In the genomic region with DNA sequence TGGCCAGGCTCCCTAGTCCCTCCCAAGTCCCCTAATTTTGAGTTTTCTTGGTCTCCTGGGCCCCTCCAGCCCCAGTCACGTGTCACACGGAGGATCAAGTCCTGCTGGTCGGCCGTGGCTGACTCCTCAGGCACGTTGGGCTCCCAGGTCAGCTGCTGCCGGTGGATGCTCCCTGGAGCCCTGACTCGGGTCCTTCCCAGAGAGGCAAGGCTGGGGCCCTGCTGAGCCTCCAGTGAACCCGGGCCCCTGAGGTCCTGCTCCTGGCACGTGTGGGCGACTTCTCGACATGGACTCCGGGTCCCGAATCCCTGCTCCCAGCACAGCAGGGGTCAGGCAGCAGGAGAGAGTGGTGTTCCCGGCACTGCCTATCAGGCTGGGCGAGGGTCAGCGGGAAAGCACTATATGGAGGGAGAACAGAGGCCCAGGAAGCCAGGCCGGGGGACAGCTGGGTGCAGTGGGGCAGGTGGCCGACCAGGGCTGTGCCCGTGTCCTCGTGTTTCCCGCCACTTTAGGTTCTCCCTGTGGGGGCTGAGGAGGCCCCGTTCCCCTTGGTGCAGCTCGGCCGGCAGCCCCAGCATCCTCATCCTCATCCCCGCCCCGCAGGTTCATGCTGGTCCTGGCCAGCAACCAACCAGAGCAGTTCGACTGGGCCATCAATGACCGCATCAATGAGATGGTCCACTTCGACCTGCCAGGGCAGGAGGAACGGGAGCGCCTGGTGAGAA, we compare ENCODE assay signal across 1 cellular context.
TF ChIP-seq lines count a peak whose summit lies in the region.

No MANE protein-coding gene starts in this region.

TF ChIP-seq in K562, 482 proteins besides CTCF, POLR2A, EP300 and RAD21:
- TF ChIP-seq MCM3 (IDR thresholded peaks at IDR 0.05), result no peak
- TF ChIP-seq NFIX (CRISPR knock-in tag; IDR thresholded peaks at IDR 0.05; ENCODE audit: low read depth), result no peak
- no peak for TF ChIP-seq MTA1 (IDR thresholded peaks at IDR 0.05; ENCODE audit: borderline replicate concordance)
- TF ChIP-seq FUS (optimal IDR thresholded peaks at IDR 0.05; ENCODE audit: low read depth, low read length), result no peak
- TF ChIP-seq POLR2G (IDR thresholded peaks at IDR 0.05; ENCODE audit: low read depth, low read length), result peak; percentile 41; the same call in 1 of the 2 replicates
- no peak for TF ChIP-seq ZNF124 (CRISPR knock-in tag; IDR thresholded peaks at IDR 0.05)
- no peak for TF ChIP-seq HNRNPUL1 (IDR thresholded peaks at IDR 0.05; ENCODE audit: low read length)
- TF ChIP-seq RBFOX2 (IDR thresholded peaks at IDR 0.05; ENCODE audit: low read depth, low read length), result peak; percentile 46; the same call in 1 of the 2 replicates
- TF ChIP-seq FOXP1 (CRISPR knock-in tag; IDR thresholded peaks at IDR 0.05), result no peak
- no peak for TF ChIP-seq GABPB1 (CRISPR knock-in tag; IDR thresholded peaks at IDR 0.05)
- TF ChIP-seq, protein P1, sequence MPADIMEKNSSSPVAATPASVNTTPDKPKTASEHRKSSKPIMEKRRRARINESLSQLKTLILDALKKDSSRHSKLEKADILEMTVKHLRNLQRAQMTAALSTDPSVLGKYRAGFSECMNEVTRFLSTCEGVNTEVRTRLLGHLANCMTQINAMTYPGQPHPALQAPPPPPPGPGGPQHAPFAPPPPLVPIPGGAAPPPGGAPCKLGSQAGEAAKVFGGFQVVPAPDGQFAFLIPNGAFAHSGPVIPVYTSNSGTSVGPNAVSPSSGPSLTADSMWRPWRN (IDR thresholded peaks at IDR 0.05; ENCODE audit: low read depth), result no peak
- TF ChIP-seq, protein P2, sequence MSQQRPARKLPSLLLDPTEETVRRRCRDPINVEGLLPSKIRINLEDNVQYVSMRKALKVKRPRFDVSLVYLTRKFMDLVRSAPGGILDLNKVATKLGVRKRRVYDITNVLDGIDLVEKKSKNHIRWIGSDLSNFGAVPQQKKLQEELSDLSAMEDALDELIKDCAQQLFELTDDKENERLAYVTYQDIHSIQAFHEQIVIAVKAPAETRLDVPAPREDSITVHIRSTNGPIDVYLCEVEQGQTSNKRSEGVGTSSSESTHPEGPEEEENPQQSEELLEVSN (IDR thresholded peaks at IDR 0.05; ENCODE audit: borderline replicate concordance in 1 of 2, extremely low read depth in 1 of 2, insufficient read depth in 1 of 2, insufficient read length in 1 of 2, low read depth in 1 of 2, low read length in 1 of 2, poor library complexity in 1 of 2, severe bottlenecking in 1 of 2), result peak in 1 of 2 experiments; percentile 57
- TF ChIP-seq, protein P3, sequence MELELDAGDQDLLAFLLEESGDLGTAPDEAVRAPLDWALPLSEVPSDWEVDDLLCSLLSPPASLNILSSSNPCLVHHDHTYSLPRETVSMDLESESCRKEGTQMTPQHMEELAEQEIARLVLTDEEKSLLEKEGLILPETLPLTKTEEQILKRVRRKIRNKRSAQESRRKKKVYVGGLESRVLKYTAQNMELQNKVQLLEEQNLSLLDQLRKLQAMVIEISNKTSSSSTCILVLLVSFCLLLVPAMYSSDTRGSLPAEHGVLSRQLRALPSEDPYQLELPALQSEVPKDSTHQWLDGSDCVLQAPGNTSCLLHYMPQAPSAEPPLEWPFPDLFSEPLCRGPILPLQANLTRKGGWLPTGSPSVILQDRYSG (tag; conservative IDR thresholded peaks at IDR 0.05; ENCODE audit: low read depth), result no peak
- TF ChIP-seq CHD2 (IDR thresholded peaks at IDR 0.05; ENCODE audit: low read depth, low read length), result no peak
- TF ChIP-seq, protein P4, sequence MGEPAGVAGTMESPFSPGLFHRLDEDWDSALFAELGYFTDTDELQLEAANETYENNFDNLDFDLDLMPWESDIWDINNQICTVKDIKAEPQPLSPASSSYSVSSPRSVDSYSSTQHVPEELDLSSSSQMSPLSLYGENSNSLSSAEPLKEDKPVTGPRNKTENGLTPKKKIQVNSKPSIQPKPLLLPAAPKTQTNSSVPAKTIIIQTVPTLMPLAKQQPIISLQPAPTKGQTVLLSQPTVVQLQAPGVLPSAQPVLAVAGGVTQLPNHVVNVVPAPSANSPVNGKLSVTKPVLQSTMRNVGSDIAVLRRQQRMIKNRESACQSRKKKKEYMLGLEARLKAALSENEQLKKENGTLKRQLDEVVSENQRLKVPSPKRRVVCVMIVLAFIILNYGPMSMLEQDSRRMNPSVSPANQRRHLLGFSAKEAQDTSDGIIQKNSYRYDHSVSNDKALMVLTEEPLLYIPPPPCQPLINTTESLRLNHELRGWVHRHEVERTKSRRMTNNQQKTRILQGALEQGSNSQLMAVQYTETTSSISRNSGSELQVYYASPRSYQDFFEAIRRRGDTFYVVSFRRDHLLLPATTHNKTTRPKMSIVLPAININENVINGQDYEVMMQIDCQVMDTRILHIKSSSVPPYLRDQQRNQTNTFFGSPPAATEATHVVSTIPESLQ (CRISPR knock-in tag; IDR thresholded peaks at IDR 0.05), result no peak
- no peak for TF ChIP-seq RNF2 (IDR thresholded peaks at IDR 0.05)
